1 cellular context compared by ENCODE assay signal in the genomic region with DNA sequence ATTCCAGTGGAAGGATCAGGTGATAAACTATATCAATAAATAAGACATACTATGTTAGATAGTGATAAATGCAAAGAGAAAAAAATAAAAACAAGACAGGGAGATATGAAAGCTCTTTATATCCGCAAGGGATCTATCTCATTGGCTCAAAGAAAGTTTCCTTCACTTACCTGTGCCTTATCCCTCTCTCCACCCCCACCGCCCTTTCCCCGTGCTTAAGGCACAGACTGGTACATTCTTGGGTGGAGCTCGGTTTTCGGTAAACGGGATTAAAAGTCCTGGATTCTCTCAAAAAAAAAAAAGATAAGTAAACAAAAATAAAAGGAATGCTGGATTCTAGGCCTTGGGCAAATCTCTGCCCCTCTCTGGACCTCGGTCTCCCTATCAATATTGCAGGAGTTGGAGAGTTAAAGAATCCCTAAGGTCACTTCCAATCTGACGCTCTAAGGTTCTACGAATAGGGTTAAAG.
TF ChIP-seq lines count a peak whose summit lies in the region.

No MANE protein-coding gene starts in this region.

TF ChIP-seq in WTC11, 78 proteins besides CTCF, POLR2A, EP300 and RAD21 (continued from another document):
- TF ChIP-seq, protein P1, sequence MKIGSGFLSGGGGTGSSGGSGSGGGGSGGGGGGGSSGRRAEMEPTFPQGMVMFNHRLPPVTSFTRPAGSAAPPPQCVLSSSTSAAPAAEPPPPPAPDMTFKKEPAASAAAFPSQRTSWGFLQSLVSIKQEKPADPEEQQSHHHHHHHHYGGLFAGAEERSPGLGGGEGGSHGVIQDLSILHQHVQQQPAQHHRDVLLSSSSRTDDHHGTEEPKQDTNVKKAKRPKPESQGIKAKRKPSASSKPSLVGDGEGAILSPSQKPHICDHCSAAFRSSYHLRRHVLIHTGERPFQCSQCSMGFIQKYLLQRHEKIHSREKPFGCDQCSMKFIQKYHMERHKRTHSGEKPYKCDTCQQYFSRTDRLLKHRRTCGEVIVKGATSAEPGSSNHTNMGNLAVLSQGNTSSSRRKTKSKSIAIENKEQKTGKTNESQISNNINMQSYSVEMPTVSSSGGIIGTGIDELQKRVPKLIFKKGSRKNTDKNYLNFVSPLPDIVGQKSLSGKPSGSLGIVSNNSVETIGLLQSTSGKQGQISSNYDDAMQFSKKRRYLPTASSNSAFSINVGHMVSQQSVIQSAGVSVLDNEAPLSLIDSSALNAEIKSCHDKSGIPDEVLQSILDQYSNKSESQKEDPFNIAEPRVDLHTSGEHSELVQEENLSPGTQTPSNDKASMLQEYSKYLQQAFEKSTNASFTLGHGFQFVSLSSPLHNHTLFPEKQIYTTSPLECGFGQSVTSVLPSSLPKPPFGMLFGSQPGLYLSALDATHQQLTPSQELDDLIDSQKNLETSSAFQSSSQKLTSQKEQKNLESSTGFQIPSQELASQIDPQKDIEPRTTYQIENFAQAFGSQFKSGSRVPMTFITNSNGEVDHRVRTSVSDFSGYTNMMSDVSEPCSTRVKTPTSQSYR (CRISPR knock-in tag; IDR thresholded peaks at IDR 0.05): no peak
- TF ChIP-seq, protein P2, sequence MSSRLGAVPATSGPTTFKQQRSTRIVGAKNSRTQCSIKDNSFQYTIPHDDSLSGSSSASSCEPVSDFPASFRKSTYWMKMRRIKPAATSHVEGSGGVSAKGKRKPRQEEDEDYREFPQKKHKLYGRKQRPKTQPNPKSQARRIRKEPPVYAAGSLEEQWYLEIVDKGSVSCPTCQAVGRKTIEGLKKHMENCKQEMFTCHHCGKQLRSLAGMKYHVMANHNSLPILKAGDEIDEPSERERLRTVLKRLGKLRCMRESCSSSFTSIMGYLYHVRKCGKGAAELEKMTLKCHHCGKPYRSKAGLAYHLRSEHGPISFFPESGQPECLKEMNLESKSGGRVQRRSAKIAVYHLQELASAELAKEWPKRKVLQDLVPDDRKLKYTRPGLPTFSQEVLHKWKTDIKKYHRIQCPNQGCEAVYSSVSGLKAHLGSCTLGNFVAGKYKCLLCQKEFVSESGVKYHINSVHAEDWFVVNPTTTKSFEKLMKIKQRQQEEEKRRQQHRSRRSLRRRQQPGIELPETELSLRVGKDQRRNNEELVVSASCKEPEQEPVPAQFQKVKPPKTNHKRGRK (CRISPR knock-in tag; IDR thresholded peaks at IDR 0.05; ENCODE audit: borderline replicate concordance): no peak
- TF ChIP-seq FOXK1 (CRISPR knock-in tag; IDR thresholded peaks at IDR 0.05) (no peak), SOX15 (CRISPR knock-in tag; IDR thresholded peaks at IDR 0.05) (no peak), JUN (CRISPR knock-in tag; IDR thresholded peaks at IDR 0.05) (no peak)
TF ChIP-seq in WTC11: peak in this region for 0.
